11 cellular contexts compared by ENCODE assay signal in the genomic region with DNA sequence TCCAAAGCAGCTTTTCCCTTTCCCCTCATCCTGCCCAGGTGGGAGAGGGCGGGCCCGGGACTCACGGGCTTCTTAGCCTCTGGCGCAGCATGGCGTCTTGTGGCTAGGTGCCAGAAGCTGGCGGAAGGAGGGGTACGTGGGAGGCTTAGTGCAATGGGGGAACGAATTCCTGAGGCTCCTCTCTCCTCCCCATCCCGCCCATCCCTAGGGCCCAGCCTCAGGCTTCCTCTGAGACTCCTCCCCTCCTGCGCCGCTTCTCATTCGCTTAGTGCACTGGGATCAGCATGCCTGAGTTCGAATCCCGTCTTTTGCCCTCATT.
A peak's percentile ranks its signal among the peaks of the same experiment; 100 is the strongest.
DNase-seq lines count a peak whose midpoint lies in the region; ATAC-seq and TF ChIP-seq lines count a peak whose summit lies in the region.
"Had no signal": no experiment of that assay in that cellular context is flagged by ENCODE, and none has a peak within 500 bp of the region (broad histone marks: within the 10 kb centered on the region; RNA-seq: fewer than 3 reads in every experiment).

No MANE protein-coding gene starts in this region.

- TF ChIP-seq POLR2A in stomach (IDR thresholded peaks at IDR 0.05) = no peak

- TF ChIP-seq EP300 in stomach (IDR thresholded peaks at IDR 0.05) = no peak

- H3K79me2 ChIP-seq in OCI-LY7 (ENCODE audit: insufficient read depth, low read depth, low read length) = no peaks in the 10 kb centered on the region

- no peak for TF ChIP-seq CTCF in stomach (IDR thresholded peaks at IDR 0.05)
- TF ChIP-seq CTCF in OCI-LY7 (conservative IDR thresholded peaks at IDR 0.05; ENCODE audit: low read length) = no peak

- ATAC-seq in left cardiac atrium = no peak

- WGBS in stomach, 5 donors = 75 to 88% (median 79%) methylated on average over 11 to 14 of the region's 14 CpGs

- POLR2A ChIA-PET in OCI-LY7 (lab: Charles Lee) = no interaction called here

- H4K20me1 ChIP-seq in OCI-LY7 (ENCODE audit: insufficient read depth, low read length) = no peaks in the 10 kb centered on the region
- H4K20me1 ChIP-seq: BLaER1 had no signal

- DNase-seq in DMS79 (lab: John Stamatoyannopoulos, UW) (peak; percentile 33), DMS79 treated with DMSO at 0.1 percent for 48 hours (lab: John Stamatoyannopoulos, UW) (no peak), SK-N-MC (ENCODE audit: low read depth, low spot score) (no peak), islet precursor cell (peak; percentile 45), stomach (peak; percentile 19), left cardiac atrium (no peak), OCI-LY7 (ENCODE audit: low spot score) (no peak)
- DNase-seq in activated naive CD4-positive, alpha-beta T cell treated with Interleukin-2 at 50 U/mL for 16 hours = no peak
- DNase-seq: NCI-H187 treated with DMSO at 0.1 percent for 48 hours had no signal

- H3K4me1 ChIP-seq in stomach (peaks cover 3 to 13% (median 8%) of the 10 kb centered on the region in 4 donors), OCI-LY7 (ENCODE audit: insufficient read depth, low read length, poor library complexity, severe bottlenecking) (no peaks in the 10 kb centered on the region)

- peaks cover 3 to 45% (median 14%) of the 10 kb centered on the region in 3 donors for H3K27me3 ChIP-seq in stomach
- H3K27me3 ChIP-seq: BLaER1 had no signal

- BruUV-seq in OCI-LY7 (replicated peaks; lab: Mats Ljungman, UMichigan) = no TSS peak

- H2AFZ ChIP-seq in OCI-LY7 (ENCODE audit: low read length) = no peak overlapping the region

- H3K36me3 ChIP-seq in SK-N-MC (ENCODE audit: insufficient read depth, low read length) (no peaks in the 10 kb centered on the region), stomach (no peaks in the 10 kb centered on the region), OCI-LY7 (ENCODE audit: insufficient read depth, low read length) (no peaks in the 10 kb centered on the region)
- H3K36me3 ChIP-seq: BLaER1 had no signal

- H3K9me3 ChIP-seq in SK-N-MC (ENCODE audit: low read depth, low read length) (no peaks in the 10 kb centered on the region), stomach (no peaks in the 10 kb centered on the region), OCI-LY7 (ENCODE audit: low read length) (no peaks in the 10 kb centered on the region)
- H3K9me3 ChIP-seq: BLaER1 had no signal

- H3K9me2 ChIP-seq in OCI-LY7 (ENCODE audit: insufficient read depth, low read length) = no peaks in the 10 kb centered on the region

- peak overlapping the region; percentile 13 for H3K9ac ChIP-seq in SK-N-MC (ENCODE audit: insufficient read length)
- H3K9ac ChIP-seq: BLaER1 had no signal

- no peak overlapping the region for H3K4me2 ChIP-seq in OCI-LY7 (ENCODE audit: low read length)

- intact Hi-C loops in stomach (cut with DNase I; ENCODE audit: low total_unique reads) (no loop called here), left cardiac atrium (cut with DNase I) (no loop called here), OCI-LY7 (cut with micrococcal nuclease; ENCODE audit: unreplicated experiment) (no loop called here)

- H3K27ac ChIP-seq in SK-N-MC (peak overlapping the region; percentile 70), stomach (no peak overlapping the region), OCI-LY7 (ENCODE audit: low read depth, low read length, poor library complexity, severe bottlenecking) (no peak overlapping the region)
- H3K27ac ChIP-seq: 22Rv1, BLaER1 had no signal

- CTCF ChIA-PET in OCI-LY7 (lab: Charles Lee; ENCODE audit: unreplicated experiment) = interaction anchor here (0.6 kb wide), 1 partner anchor 445 kb away, joined by 3 read pairs; no protein-coding TSS in a partner anchor

- no peak overlapping the region for H3K4me3 ChIP-seq in SK-N-MC
- H3K4me3 ChIP-seq in stomach = no peak overlapping the region
- no peak overlapping the region for H3K4me3 ChIP-seq in OCI-LY7 (ENCODE audit: low read depth, low read length, poor library complexity, severe bottlenecking)

Comparison
In these comparisons a context has a peak if more than half of its experiments do, and no peak if none do; other contexts are left out.
1. DNase-seq: peak in DMS79 (single experiment), islet precursor cell (single experiment) and stomach (single experiment); none in DMS79 treated with DMSO at 0.1 percent for 48 hours (single experiment), SK-N-MC (single experiment), activated naive CD4-positive, alpha-beta T cell treated with Interleukin-2 at 50 U/mL for 16 hours (single experiment), left cardiac atrium (single experiment) and OCI-LY7 (single experiment).